Comparison of ENCODE assay signal across 11 cellular contexts in the genomic region with DNA sequence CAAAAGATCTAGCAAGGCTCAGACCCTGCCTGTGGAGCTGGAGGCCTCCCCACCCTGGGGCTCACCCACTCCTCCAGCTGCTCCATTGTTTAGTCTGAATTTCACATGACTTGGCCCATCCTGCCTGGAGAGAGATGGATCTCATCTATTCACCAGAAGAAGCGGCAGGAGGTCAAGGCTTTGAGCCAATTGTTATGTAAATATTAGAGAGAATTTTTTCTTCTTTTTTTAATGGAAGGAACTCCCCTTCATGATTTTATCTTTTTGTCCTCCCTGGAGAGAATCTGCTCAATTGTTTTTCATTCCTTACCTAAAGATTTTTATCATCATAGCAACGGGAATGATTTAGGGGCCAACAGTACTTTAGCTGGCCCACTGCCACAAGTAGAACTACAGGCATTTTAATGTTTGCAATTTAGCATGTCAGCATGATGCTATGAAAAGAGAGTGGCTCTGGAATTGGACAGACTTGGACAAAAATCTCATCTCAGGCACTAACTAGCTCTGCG. TPM values are rescaled to one million over a fixed set of nuclear protein-coding genes. Genes with fewer than 3 reads are reported as not detected.
A peak's percentile ranks its signal among the peaks of the same experiment; 100 is the strongest.
DNase-seq lines count a peak whose midpoint lies in the region; ATAC-seq and TF ChIP-seq lines count a peak whose summit lies in the region.
"Had no signal": no experiment of that assay in that cellular context is flagged by ENCODE, and none has a peak within 500 bp of the region (broad histone marks: within the 10 kb centered on the region; RNA-seq: fewer than 3 reads in every experiment).

No MANE protein-coding gene starts in this region.

- H3K36me3 ChIP-seq in fibroblast of lung (ENCODE audit: control insufficient read depth, insufficient read depth, low read length) (peaks cover 8% of the 10 kb centered on the region), ovary (no peaks in the 10 kb centered on the region)

- no peak for TF ChIP-seq EP300 in ovary (IDR thresholded peaks at IDR 0.05)

- H4K20me1 ChIP-seq in fibroblast of lung (ENCODE audit: control insufficient read depth, extremely low read depth, insufficient read depth, low read length), result no peaks in the 10 kb centered on the region

- H3K4me3 ChIP-seq in fibroblast of lung (replicated peaks in 1 of 4; ENCODE audit: control extremely low read depth in 1 of 4, insufficient read depth in 1 of 4, low read depth in 3 of 4, low read length in 4 of 4), result no peak overlapping the region
- H3K4me3 ChIP-seq in ovary, result no peak overlapping the region

- H3K4me2 ChIP-seq in fibroblast of lung (ENCODE audit: extremely low read depth, insufficient read depth, low read length), result no peak overlapping the region

- H3K9me3 ChIP-seq in fibroblast of lung (ENCODE audit: control insufficient read depth, insufficient read depth, low read depth, low read length) (no peaks in the 10 kb centered on the region), ovary (no peaks in the 10 kb centered on the region)

- H3K27me3 ChIP-seq in fibroblast of lung (ENCODE audit: control insufficient read depth, insufficient read depth, low read length), result no peaks in the 10 kb centered on the region
- H3K27me3 ChIP-seq in ovary, result no peaks in the 10 kb centered on the region
- no peaks in the 10 kb centered on the region for H3K27me3 ChIP-seq in foreskin keratinocyte

- no peak for TF ChIP-seq CTCF in fibroblast of lung (conservative IDR thresholded peaks at IDR 0.05 in 1 of 2, IDR thresholded peaks at IDR 0.05 in 1 of 2; ENCODE audit: low read depth in 1 of 2, low read length in 2 of 2)
- TF ChIP-seq CTCF in ovary (IDR thresholded peaks at IDR 0.05), result no peak
- TF ChIP-seq CTCF in foreskin keratinocyte (conservative IDR thresholded peaks at IDR 0.05), result no peak

- WGBS in ovary, 3 donors, result 11 to 20% (median 13%) methylated on average over 3 of the region's 3 CpGs

- no peak for TF ChIP-seq POLR2A in ovary (IDR thresholded peaks at IDR 0.05)

- H3K27ac ChIP-seq in fibroblast of lung (ENCODE audit: insufficient read depth, low read length) (no peak overlapping the region), ovary (peak overlapping the region in 1 of 2 donors; percentile 37), foreskin keratinocyte (no peak overlapping the region)

- no peaks in the 10 kb centered on the region for H3K79me2 ChIP-seq in fibroblast of lung (ENCODE audit: control insufficient read depth, insufficient read depth, low read length)

- H2AFZ ChIP-seq in fibroblast of lung (ENCODE audit: low read length), result no peak overlapping the region

- no peak overlapping the region for H3K9ac ChIP-seq in fibroblast of lung (ENCODE audit: insufficient read depth, low read length)

- ATAC-seq in HG03571 (IDR thresholded peaks at IDR 0.05; ENCODE audit: unreplicated experiment) (no peak), foreskin keratinocyte (no peak)

- H3K4me1 ChIP-seq in fibroblast of lung (ENCODE audit: control insufficient read depth, extremely low read depth, insufficient read depth, low read length) (peaks cover 3% of the 10 kb centered on the region), ovary (ENCODE audit: insufficient read depth) (peaks cover 10% of the 10 kb centered on the region), foreskin keratinocyte (no peaks in the 10 kb centered on the region)

- DNase-seq in GM04504 (ENCODE audit: low read depth) (peak; percentile 38), NCI-H748 (lab: John Stamatoyannopoulos, UW; ENCODE audit: unreplicated experiment) (peak; percentile 78), fibroblast of lung (ENCODE audit: low read depth in 2 of 2) (peak; percentile 27 to 41), ovary (peak in 4 of 5 donors; percentile 34 to 43 (median 38)), kidney glomerular epithelial cell (lab: John Stamatoyannopoulos, UW) (no peak), foreskin keratinocyte (no peak)
- DNase-seq: activated CD4-positive, alpha-beta T cell treated with anti-CD3 and anti-CD28 coated beads for 36 hours; activated T-cell treated with anti-CD3 and anti-CD28 coated beads, Interleukin-2, amount 50 U/mL, for 48 hours; GF-D8 had no signal

- intact Hi-C loops in ovary (cut with DNase I), result no loop called here

RNA-seq across cellular contexts. Expression of gene GYPC, which starts 44.2 kb away (rescaled TPM):
- 135 and 244 TPM in 2 replicates for total RNA-seq in fibroblast of lung
- polyA plus RNA-seq in fibroblast of lung, result 167 and 170 TPM in 2 replicates
- polyA plus RNA-seq in fibroblast of lung (2012), result 136 and 141 TPM in 2 replicates
- polyA minus RNA-seq in fibroblast of lung (ENCODE audit: low replicate concordance), result 236 and 284 TPM in 2 replicates
- total RNA-seq in ovary, result 100 to 1,000 TPM in 4 of 7 donors, 10 to 100 TPM in 3; 70.1 to 134 (median 103) TPM
- 100 to 1,000 TPM; 132 to 151 TPM for polyA plus RNA-seq in ovary
- not detected in 2 replicates for total RNA-seq in foreskin keratinocyte
- polyA plus RNA-seq in foreskin keratinocyte, result 0.03 TPM in 1 of 2 replicates, not detected in the other
- total RNA-seq: HT-29 had no signal

Comparison
In these comparisons a context has a peak if more than half of its experiments do, and no peak if none do; other contexts are left out.
1. DNase-seq: peak in GM04504 (single experiment), NCI-H748 (single experiment), fibroblast of lung (2 of 2) and ovary (4 of 5); none in kidney glomerular epithelial cell (single experiment) and foreskin keratinocyte (0 of 2).
2. RNA of gene GYPC, which starts 44.2 kb away (total RNA-seq): 135 to 244 TPM in fibroblast of lung and 70.1 to 134 TPM in ovary; not detected in foreskin keratinocyte; every median in the first group is over 10 times any median in the second.